ENCODE assay signal across 8 cellular contexts in the genomic region with DNA sequence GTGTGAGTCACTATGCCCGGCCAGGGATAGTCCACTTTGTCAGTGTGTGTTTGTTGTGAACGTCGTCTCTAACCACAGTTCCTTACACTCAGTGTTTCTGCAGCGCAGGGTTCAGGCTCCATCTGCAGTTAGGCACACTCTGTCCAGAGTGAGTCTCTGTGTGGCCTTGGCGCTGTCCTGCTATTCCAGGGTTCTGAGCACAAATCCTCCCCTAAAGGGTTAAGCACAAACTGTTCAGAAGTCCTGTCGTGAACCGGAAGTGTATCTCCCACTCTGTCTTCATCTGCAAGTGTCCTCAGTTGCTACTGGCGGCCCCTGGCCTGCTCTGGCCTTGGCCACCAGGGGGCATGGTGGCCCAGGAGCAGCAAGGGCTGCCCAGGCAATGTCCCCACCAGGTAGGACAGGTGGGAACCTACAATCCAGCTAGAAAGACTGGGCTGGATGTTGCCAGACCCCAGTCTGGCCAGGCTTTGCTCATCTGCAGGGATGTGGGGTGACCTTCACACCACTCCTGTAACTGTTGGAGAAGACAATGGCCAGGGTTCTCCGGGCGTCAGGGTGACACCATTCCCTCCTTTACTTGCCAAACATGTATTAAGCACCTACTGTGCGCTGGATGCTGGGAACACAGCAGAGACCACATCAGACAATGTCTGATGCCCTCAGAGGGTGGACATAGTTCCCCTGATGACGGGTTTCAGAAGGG. TPM values are rescaled to one million over a fixed set of nuclear protein-coding genes. Genes with fewer than 3 reads are reported as not detected.
DNase-seq lines count a peak whose midpoint lies in the region; ATAC-seq and TF ChIP-seq lines count a peak whose summit lies in the region.

No MANE protein-coding gene starts in this region.

- H4K20me1 ChIP-seq in MM.1S (ENCODE audit: insufficient read depth, low read length), result no peaks in the 10 kb centered on the region

- H3F3A ChIP-seq in MM.1S (ENCODE audit: insufficient read depth, low read length), result peaks cover 7% of the 10 kb centered on the region; the same call in 1 of the 2 replicates

- no peaks in the 10 kb centered on the region for H3K36me3 ChIP-seq in Caco-2 (ENCODE audit: control insufficient read depth, insufficient read depth, low read length)
- no peaks in the 10 kb centered on the region for H3K36me3 ChIP-seq in MM.1S (replicated peaks; ENCODE audit: insufficient read depth, low read length)
- no peaks in the 10 kb centered on the region for H3K36me3 ChIP-seq in heart right ventricle

- ATAC-seq in GM21529 (IDR thresholded peaks at IDR 0.05; ENCODE audit: unreplicated experiment) (peak; percentile 77), SK-N-SH treated with all-trans-retinoic acid at 6 μM for 48 hours (peak; percentile 97), heart right ventricle (peak; percentile 66 to 84 (median 80)), sciatic nerve (peak; percentile 77)

- peaks cover 7% of the 10 kb centered on the region for H3K4me1 ChIP-seq in Caco-2
- H3K4me1 ChIP-seq in MM.1S (ENCODE audit: low read length), result peaks cover 7% of the 10 kb centered on the region; the same call in 1 of the 2 replicates
- peaks cover 5 to 29% (median 19%) of the 10 kb centered on the region in 9 donors for H3K4me1 ChIP-seq in heart right ventricle

- H3K9ac ChIP-seq in MM.1S (ENCODE audit: low read length), result no peak overlapping the region; the same call in 1 of the 2 replicates

- POLR2A ChIA-PET in Caco-2 (lab: Charles Lee), result interaction anchor here (0.5 to 1.0 kb wide), 3 partner anchors 8 to 247 kb away, joined by 3 to 4 read pairs (median 3); no protein-coding TSS in a partner anchor

- H3K9me3 ChIP-seq in Caco-2 (no peaks in the 10 kb centered on the region), MM.1S (replicated peaks; ENCODE audit: insufficient read depth, low read length) (no peaks in the 10 kb centered on the region), heart right ventricle (no peaks in the 10 kb centered on the region)

- peak overlapping the region; percentile 75; the same call in 1 of the 2 replicates for H3K4me2 ChIP-seq in MM.1S (ENCODE audit: low read depth, low read length)

- no peak overlapping the region for H3K4me3 ChIP-seq in Caco-2 (ENCODE audit: low read depth, low read length)
- H3K4me3 ChIP-seq in MM.1S (ENCODE audit: low read length), result no peak overlapping the region
- H3K4me3 ChIP-seq in heart right ventricle, result peak overlapping the region in 1 of 10 donors; percentile 8

- TF ChIP-seq CTCF in Caco-2 (IDR thresholded peaks at IDR 0.05; ENCODE audit: insufficient read depth in 1 of 2, low read depth in 1 of 2, low read length in 1 of 2, severe bottlenecking in 1 of 2, unreplicated experiment in 1 of 2) (peak; percentile 80 to 94), MM.1S (IDR thresholded peaks at IDR 0.05; ENCODE audit: low read length) (peak; percentile 99), heart right ventricle (IDR thresholded peaks at IDR 0.05) (peak; percentile 81 to 99 (median 95))

- DNase-seq in Caco-2 (peak; percentile 90 to 93), MM.1S (peak; percentile 75), heart right ventricle (peak; percentile 54 to 74), sciatic nerve (ENCODE audit: low spot score) (no peak), cortex of kidney (lab: John Stamatoyannopoulos, UW) (no peak)
- peak; percentile 79 for DNase-seq in activated naive CD4-positive, alpha-beta T cell treated with anti-CD3 and anti-CD28 coated beads, Interleukin-2, amount 10 ng/mL, durations not matched to agents 7 days and 5 days

- no peaks in the 10 kb centered on the region for H3K9me2 ChIP-seq in MM.1S (replicated peaks; ENCODE audit: insufficient read depth, low read length)

- no TSS peak for BruUV-seq in Caco-2 (replicated peaks; lab: Mats Ljungman, UMichigan)

- peaks cover 7% of the 10 kb centered on the region for H3K4me1 Mint-ChIP-seq in Caco-2 (ENCODE audit: low read depth, unreplicated experiment)
- H3K4me1 Mint-ChIP-seq in activated naive CD4-positive, alpha-beta T cell treated with anti-CD3 and anti-CD28 coated beads, Interleukin-2, amount 10 ng/mL, durations not matched to agents 7 days and 5 days, result peaks cover 20% of the 10 kb centered on the region

- H3K36me3 Mint-ChIP-seq in Caco-2 (ENCODE audit: insufficient read depth, unreplicated experiment), result peaks cover 11% of the 10 kb centered on the region
- peaks cover 2% of the 10 kb centered on the region for H3K36me3 Mint-ChIP-seq in activated naive CD4-positive, alpha-beta T cell treated with anti-CD3 and anti-CD28 coated beads, Interleukin-2, amount 10 ng/mL, durations not matched to agents 7 days and 5 days

- CTCF ChIA-PET in Caco-2 (lab: Charles Lee), result interaction anchor here (0.6 to 2.1 kb wide), 7 partner anchors 11 to 298 kb away, joined by 3 to 26 read pairs (median 6); partner anchors contain the start of gene GATAD2A
- CTCF ChIA-PET in activated naive CD4-positive, alpha-beta T cell treated with anti-CD3 and anti-CD28 coated beads, Interleukin-2, amount 10 ng/mL, durations not matched to agents 7 days and 5 days (lab: Charles Lee), result interaction anchor here (0.8 to 9.4 kb wide), 4 partner anchors 8 to 221 kb away, joined by 3 to 89 read pairs (median 4); no protein-coding TSS in a partner anchor

- intact Hi-C loops in Caco-2 (cut with micrococcal nuclease; ENCODE audit: unreplicated experiment) (loop anchor here (1.0 to 2.0 kb wide), 4 partner anchors 10 to 123 kb away; no protein-coding TSS in a partner anchor), heart right ventricle (cut with DNase I) (loop anchor here (1.0 to 5.0 kb wide), 4 partner anchors 40 to 125 kb away; partner anchors contain the start of gene GATAD2A (in 2 of the 10)), sciatic nerve (cut with DNase I) (loop anchor here (5.0 kb wide), 1 partner anchor 125 kb away; no protein-coding TSS in a partner anchor)

- H3K27me3 Mint-ChIP-seq in Caco-2 (ENCODE audit: insufficient read depth, unreplicated experiment), result no peaks in the 10 kb centered on the region
- no peaks in the 10 kb centered on the region for H3K27me3 Mint-ChIP-seq in activated naive CD4-positive, alpha-beta T cell treated with anti-CD3 and anti-CD28 coated beads, Interleukin-2, amount 10 ng/mL, durations not matched to agents 7 days and 5 days

- H3K27me3 ChIP-seq in Caco-2 (replicated peaks; ENCODE audit: control insufficient read depth, insufficient read depth, low read length), result no peaks in the 10 kb centered on the region; the same call in 1 of the 2 replicates
- H3K27me3 ChIP-seq in MM.1S (replicated peaks; ENCODE audit: insufficient read depth, low read length), result no peaks in the 10 kb centered on the region
- H3K27me3 ChIP-seq in heart right ventricle, result no peaks in the 10 kb centered on the region

- WGBS in heart right ventricle, 2 donors, result 36 to 38% methylated on average over 12 of the region's 12 CpGs

- H3K27ac ChIP-seq in MM.1S (ENCODE audit: low read length) (no peak overlapping the region), heart right ventricle (peak overlapping the region in 1 of 10 donors; percentile 2)

- no peaks in the 10 kb centered on the region for H3K79me2 ChIP-seq in MM.1S (ENCODE audit: low read length)

- no peaks in the 10 kb centered on the region for H3K9me3 Mint-ChIP-seq in Caco-2 (ENCODE audit: unreplicated experiment)
- no peaks in the 10 kb centered on the region for H3K9me3 Mint-ChIP-seq in activated naive CD4-positive, alpha-beta T cell treated with anti-CD3 and anti-CD28 coated beads, Interleukin-2, amount 10 ng/mL, durations not matched to agents 7 days and 5 days

- H3K4me3 Mint-ChIP-seq in Caco-2 (ENCODE audit: unreplicated experiment), result no peak overlapping the region
- peak overlapping the region; percentile 25 for H3K4me3 Mint-ChIP-seq in activated naive CD4-positive, alpha-beta T cell treated with anti-CD3 and anti-CD28 coated beads, Interleukin-2, amount 10 ng/mL, durations not matched to agents 7 days and 5 days

- peak overlapping the region; percentile 98 for H2AFZ ChIP-seq in MM.1S (ENCODE audit: low read length)

- H3K27ac Mint-ChIP-seq in Caco-2 (ENCODE audit: unreplicated experiment), result peak overlapping the region; percentile 55
- H3K27ac Mint-ChIP-seq in activated naive CD4-positive, alpha-beta T cell treated with anti-CD3 and anti-CD28 coated beads, Interleukin-2, amount 10 ng/mL, durations not matched to agents 7 days and 5 days, result peak overlapping the region; percentile 64

TF ChIP-seq in SK-N-SH treated with all-trans-retinoic acid at 6 μM for 48 hours, 23 proteins besides CTCF, POLR2A, EP300 and RAD21 (continues in another document):
- TF ChIP-seq TSHZ2 (CRISPR knock-in tag; IDR thresholded peaks at IDR 0.05) (no peak), ZNF565 (CRISPR knock-in tag; conservative IDR thresholded peaks at IDR 0.05; ENCODE audit: low read depth) (no peak), ZFP30 (CRISPR knock-in tag; IDR thresholded peaks at IDR 0.05) (no peak), TCF4 (CRISPR knock-in tag; IDR thresholded peaks at IDR 0.05; ENCODE audit: borderline replicate concordance) (no peak)

RNA-seq across cellular contexts. Expression of gene GATAD2A, which starts 38.6 kb away (rescaled TPM):
- 118 and 126 TPM in 2 replicates for total RNA-seq in Caco-2 (2022)
- total RNA-seq in heart right ventricle, result 10 to 100 TPM; 22.1 to 48.5 (median 26.0) TPM
- polyA plus RNA-seq in heart right ventricle, result 10 to 100 TPM in 1 of 2 donors, 1 to 10 TPM in 1; 7.5 to 13.3 TPM
- total RNA-seq in sciatic nerve, result 57.7 TPM

RNA-seq across cellular contexts. Expression of gene MAU2, which starts 46.2 kb away (rescaled TPM):
- 51.3 and 62.6 TPM in 2 replicates for total RNA-seq in Caco-2 (2022)
- total RNA-seq in heart right ventricle, result 10 to 100 TPM; 29.3 to 48.6 (median 36.7) TPM
- polyA plus RNA-seq in heart right ventricle, result 10 to 100 TPM; 11.2 to 39.4 TPM
- 78.5 TPM for total RNA-seq in sciatic nerve

RNA-seq across cellular contexts. Expression of gene SUGP1, which starts 46.5 kb away (rescaled TPM):
- 51.2 and 58.4 TPM in 2 replicates for total RNA-seq in Caco-2 (2022)
- 10 to 100 TPM; 33.6 to 50.2 (median 44.8) TPM for total RNA-seq in heart right ventricle
- polyA plus RNA-seq in heart right ventricle, result 10 to 100 TPM; 30.1 to 32.0 TPM
- 43.7 TPM for total RNA-seq in sciatic nerve

Comparison
In these comparisons a context has a peak if more than half of its experiments do, and no peak if none do; other contexts are left out.
1. DNase-seq: peak in Caco-2 (2 of 2), MM.1S (single experiment), activated naive CD4-positive, alpha-beta T cell treated with anti-CD3 and anti-CD28 coated beads, Interleukin-2, amount 10 ng/mL, durations not matched to agents 7 days and 5 days (single experiment) and heart right ventricle (2 of 2); none in sciatic nerve (single experiment) and cortex of kidney (single experiment).
2. Peak in every context shown above with its lines, with median percentiles within 50 percentile points of each other: CTCF ChIP-seq and ATAC-seq.